Comparison of ENCODE assay signal across 16 cellular contexts in the genomic region with DNA sequence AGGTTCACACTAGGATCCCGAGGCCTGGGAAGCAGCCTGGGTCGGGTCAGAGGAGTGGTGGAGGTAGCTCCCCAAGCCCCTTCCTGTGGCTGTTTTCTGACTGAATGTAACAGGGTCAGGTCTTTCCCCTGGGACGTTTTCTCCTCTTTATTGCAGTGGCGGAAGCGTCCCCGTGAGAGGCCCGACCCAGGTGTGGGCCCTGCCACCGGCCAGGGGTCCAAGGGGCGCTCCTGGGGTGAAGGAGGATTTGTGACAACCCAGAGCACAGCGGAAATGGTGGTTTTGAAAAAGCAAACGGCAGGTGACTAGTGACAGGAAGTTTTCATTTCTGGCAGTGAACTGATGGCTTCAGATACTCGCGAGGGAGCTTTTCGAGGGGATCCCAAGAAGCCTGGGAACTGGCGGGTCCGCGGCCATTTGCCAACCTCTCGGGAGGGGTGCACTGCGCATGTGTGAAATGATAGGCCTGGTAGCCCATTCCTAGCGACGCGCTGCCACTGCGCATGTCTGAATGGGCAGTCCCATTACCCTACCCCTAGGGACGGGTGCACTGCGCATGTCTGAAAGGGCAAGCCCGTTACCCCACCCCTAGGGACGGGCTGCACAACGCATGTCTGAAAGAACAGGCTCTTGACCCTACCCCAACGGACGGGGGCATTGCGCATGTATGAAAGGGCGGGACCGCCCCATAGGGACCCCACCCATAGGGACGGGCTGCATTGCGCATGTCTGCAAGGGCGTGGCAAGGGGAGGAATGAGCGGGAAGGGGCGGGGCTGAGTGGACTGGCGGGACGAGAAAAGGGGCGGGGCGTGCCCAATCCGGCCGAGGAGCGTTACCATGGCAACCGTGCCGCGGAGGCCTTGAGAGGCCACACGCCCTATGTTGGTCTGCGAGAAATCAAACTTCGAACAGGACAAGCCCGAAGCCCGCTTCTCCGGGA.
DNase-seq lines count a peak whose midpoint lies in the region; ATAC-seq and TF ChIP-seq lines count a peak whose summit lies in the region.
"Had no signal": no experiment of that assay in that cellular context is flagged by ENCODE, and none has a peak within 500 bp of the region (broad histone marks: within the 10 kb centered on the region; RNA-seq: fewer than 3 reads in every experiment).

No MANE protein-coding gene starts in this region.

- no peaks in the 10 kb centered on the region for H3K36me3 Mint-ChIP-seq in osteocyte (ENCODE audit: unreplicated experiment)
- H3K36me3 Mint-ChIP-seq in activated T-helper 17 cell treated with anti-CD3 and anti-CD28 coated beads, Interleukin-2, amount 50 U/mL, for 72 hours (ENCODE audit: low read depth) = no peaks in the 10 kb centered on the region
- H3K36me3 Mint-ChIP-seq: activated naive CD4-positive, alpha-beta T cell treated with anti-CD3 and anti-CD28 coated beads, Interleukin-2, amount 50 U/mL, for 24 hours had no signal

- DNase-seq in H4 (ENCODE audit: low spot score) = peak; percentile 91
- peak; percentile 100 for DNase-seq in NCI-H1930 (lab: John Stamatoyannopoulos, UW)
- peak; percentile 81 for DNase-seq in SK-N-DZ (ENCODE audit: low spot score)
- DNase-seq in osteocyte (ENCODE audit: extremely low spot score, unreplicated experiment) = peak; percentile 83
- no peak for DNase-seq in kidney glomerular epithelial cell (lab: John Stamatoyannopoulos, UW)
- DNase-seq: activated CD4-positive, alpha-beta T cell treated with anti-CD3 and anti-CD28 coated beads, Interleukin-2, amount 50 U/mL, for 48 hours; activated T-cell treated with anti-CD3 and anti-CD28 coated beads, Interleukin-2, amount 50 U/mL, for 1 hour; GOT3; KG1; NCI-H1092; NCI-H345; ovary had no signal

- ATAC-seq in activated T-helper 17 cell treated with anti-CD3 and anti-CD28 coated beads, Interleukin-2, amount 50 U/mL, for 72 hours (replicated peaks) = no peak
- no peak for ATAC-seq in HG02884 (IDR thresholded peaks at IDR 0.05; ENCODE audit: unreplicated experiment)
- ATAC-seq: gastroesophageal sphincter had no signal

- H3K27ac Mint-ChIP-seq in osteocyte (ENCODE audit: unreplicated experiment) = no peak overlapping the region
- H3K27ac Mint-ChIP-seq in activated T-helper 17 cell treated with anti-CD3 and anti-CD28 coated beads, Interleukin-2, amount 50 U/mL, for 72 hours = no peak overlapping the region
- H3K27ac Mint-ChIP-seq: activated naive CD4-positive, alpha-beta T cell treated with anti-CD3 and anti-CD28 coated beads, Interleukin-2, amount 50 U/mL, for 24 hours had no signal

- no peaks in the 10 kb centered on the region for H3K4me1 Mint-ChIP-seq in osteocyte (ENCODE audit: unreplicated experiment)
- H3K4me1 Mint-ChIP-seq in activated T-helper 17 cell treated with anti-CD3 and anti-CD28 coated beads, Interleukin-2, amount 50 U/mL, for 72 hours = no peaks in the 10 kb centered on the region
- H3K4me1 Mint-ChIP-seq: activated naive CD4-positive, alpha-beta T cell treated with anti-CD3 and anti-CD28 coated beads, Interleukin-2, amount 50 U/mL, for 24 hours had no signal

- H3K4me3 Mint-ChIP-seq in osteocyte (ENCODE audit: unreplicated experiment) = no peak overlapping the region
- no peak overlapping the region for H3K4me3 Mint-ChIP-seq in activated T-helper 17 cell treated with anti-CD3 and anti-CD28 coated beads, Interleukin-2, amount 50 U/mL, for 72 hours
- H3K4me3 Mint-ChIP-seq: activated naive CD4-positive, alpha-beta T cell treated with anti-CD3 and anti-CD28 coated beads, Interleukin-2, amount 50 U/mL, for 24 hours had no signal

- peaks cover 46% of the 10 kb centered on the region for H3K9me3 Mint-ChIP-seq in osteocyte (ENCODE audit: unreplicated experiment)
- peaks cover 18% of the 10 kb centered on the region for H3K9me3 Mint-ChIP-seq in activated T-helper 17 cell treated with anti-CD3 and anti-CD28 coated beads, Interleukin-2, amount 50 U/mL, for 72 hours

- H3K27me3 Mint-ChIP-seq in osteocyte (ENCODE audit: unreplicated experiment) = no peaks in the 10 kb centered on the region
- H3K27me3 Mint-ChIP-seq in activated T-helper 17 cell treated with anti-CD3 and anti-CD28 coated beads, Interleukin-2, amount 50 U/mL, for 72 hours = no peaks in the 10 kb centered on the region
- H3K27me3 Mint-ChIP-seq: activated naive CD4-positive, alpha-beta T cell treated with anti-CD3 and anti-CD28 coated beads, Interleukin-2, amount 50 U/mL, for 24 hours had no signal

- no peak for TF ChIP-seq CTCF in osteocyte (IDR thresholded peaks at IDR 0.05)
